ENCODE assay signal across 8 cellular contexts in genomic region chr11:35864131-35864530, GRCh38.
"Had no signal": no experiment of that assay in that cellular context is flagged by ENCODE, and none has a peak within 500 bp of the region (broad histone marks: within the 10 kb centered on the region; RNA-seq: fewer than 3 reads in every experiment).

No MANE protein-coding gene starts in this region.

- H3K4me1 ChIP-seq: HAP-1 had no signal

- H3K36me3 ChIP-seq: HAP-1 had no signal

- H3K4me3 ChIP-seq: GM23248, GM23338, HAP-1 had no signal

- H2AFZ ChIP-seq: GM23248, GM23338 had no signal

- H3K27ac ChIP-seq: GM23248 had no signal

- H3K4me2 ChIP-seq: GM23338 had no signal

- DNase-seq: GM23248, GOT3, H7, H9, HCEC 1CT, HFFc6 had no signal
